Comparison of ENCODE assay signal across 1 cellular context in the genomic region with DNA sequence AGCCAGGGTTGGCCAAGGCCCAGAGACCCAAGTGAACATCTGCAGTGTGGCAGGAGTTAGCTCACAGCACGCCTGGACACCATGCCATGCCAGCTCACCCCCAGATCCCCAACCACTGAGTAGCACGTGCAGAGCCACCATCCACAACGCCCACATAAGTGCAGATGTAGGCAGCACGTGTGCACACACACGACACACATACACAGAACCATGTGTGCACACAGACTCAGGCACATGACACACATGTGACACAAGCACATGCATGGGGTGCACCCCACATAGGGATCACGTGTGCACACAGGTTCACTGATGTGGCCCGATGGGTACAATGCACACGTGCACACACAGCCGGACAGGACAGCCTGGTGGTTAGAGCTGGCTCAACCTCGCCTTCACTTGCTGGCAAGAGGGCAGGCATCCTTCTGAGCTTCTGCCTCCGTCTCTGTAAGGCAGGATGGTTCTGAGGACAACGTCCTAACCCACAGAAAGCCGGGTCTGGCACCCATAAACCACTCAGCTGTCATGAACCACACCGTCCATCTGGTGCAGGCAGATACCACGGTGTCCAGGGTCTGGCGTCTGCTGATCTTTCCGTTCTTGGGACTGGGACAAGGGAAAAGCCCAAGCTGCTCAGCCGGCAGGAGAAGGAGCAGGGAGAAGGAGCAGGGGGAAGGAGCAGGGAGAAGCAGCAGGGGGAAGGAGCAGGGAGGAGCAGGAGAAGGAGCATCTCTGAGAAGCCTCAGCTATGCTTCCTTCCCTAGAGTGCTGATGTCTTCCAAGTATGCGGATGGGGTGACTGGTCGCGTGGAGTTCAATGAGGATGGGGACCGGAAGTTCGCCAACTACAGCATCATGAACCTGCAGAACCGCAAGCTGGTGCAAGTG.
TF ChIP-seq lines count a peak whose summit lies in the region.

No MANE protein-coding gene starts in this region.

TF ChIP-seq in HepG2, 621 proteins besides CTCF, POLR2A, EP300 and RAD21:
- TF ChIP-seq ZNF530 (CRISPR knock-in tag; IDR thresholded peaks at IDR 0.05; ENCODE audit: low read depth) (no peak), GABPB1 (CRISPR knock-in tag; IDR thresholded peaks at IDR 0.05) (no peak), BHLHE40 (IDR thresholded peaks at IDR 0.05; ENCODE audit: low read length) (peak; percentile 32; the same call in 1 of the 2 replicates), SP1 (IDR thresholded peaks at IDR 0.05) (no peak), SP1 (CRISPR knock-in tag; IDR thresholded peaks at IDR 0.05) (0 out of 2 replicates have a peak, but pooled peaks have one; percentile 17)
- TF ChIP-seq, protein P1, sequence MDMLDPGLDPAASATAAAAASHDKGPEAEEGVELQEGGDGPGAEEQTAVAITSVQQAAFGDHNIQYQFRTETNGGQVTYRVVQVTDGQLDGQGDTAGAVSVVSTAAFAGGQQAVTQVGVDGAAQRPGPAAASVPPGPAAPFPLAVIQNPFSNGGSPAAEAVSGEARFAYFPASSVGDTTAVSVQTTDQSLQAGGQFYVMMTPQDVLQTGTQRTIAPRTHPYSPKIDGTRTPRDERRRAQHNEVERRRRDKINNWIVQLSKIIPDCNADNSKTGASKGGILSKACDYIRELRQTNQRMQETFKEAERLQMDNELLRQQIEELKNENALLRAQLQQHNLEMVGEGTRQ (IDR thresholded peaks at IDR 0.05; ENCODE audit: low read depth, low read length), result peak; percentile 19; the same call in 1 of the 2 replicates
- TF ChIP-seq, protein P1 (CRISPR knock-in tag; IDR thresholded peaks at IDR 0.05; ENCODE audit: borderline replicate concordance), result no peak
- TF ChIP-seq, protein P2, sequence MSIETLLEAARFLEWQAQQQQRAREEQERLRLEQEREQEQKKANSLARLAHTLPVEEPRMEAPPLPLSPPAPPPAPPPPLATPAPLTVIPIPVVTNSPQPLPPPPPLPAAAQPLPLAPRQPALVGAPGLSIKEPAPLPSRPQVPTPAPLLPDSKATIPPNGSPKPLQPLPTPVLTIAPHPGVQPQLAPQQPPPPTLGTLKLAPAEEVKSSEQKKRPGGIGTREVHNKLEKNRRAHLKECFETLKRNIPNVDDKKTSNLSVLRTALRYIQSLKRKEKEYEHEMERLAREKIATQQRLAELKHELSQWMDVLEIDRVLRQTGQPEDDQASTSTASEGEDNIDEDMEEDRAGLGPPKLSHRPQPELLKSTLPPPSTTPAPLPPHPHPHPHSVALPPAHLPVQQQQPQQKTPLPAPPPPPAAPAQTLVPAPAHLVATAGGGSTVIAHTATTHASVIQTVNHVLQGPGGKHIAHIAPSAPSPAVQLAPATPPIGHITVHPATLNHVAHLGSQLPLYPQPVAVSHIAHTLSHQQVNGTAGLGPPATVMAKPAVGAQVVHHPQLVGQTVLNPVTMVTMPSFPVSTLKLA (IDR thresholded peaks at IDR 0.05), result peak; percentile 99
